ENCODE assay signal across 22 cellular contexts in the genomic region with DNA sequence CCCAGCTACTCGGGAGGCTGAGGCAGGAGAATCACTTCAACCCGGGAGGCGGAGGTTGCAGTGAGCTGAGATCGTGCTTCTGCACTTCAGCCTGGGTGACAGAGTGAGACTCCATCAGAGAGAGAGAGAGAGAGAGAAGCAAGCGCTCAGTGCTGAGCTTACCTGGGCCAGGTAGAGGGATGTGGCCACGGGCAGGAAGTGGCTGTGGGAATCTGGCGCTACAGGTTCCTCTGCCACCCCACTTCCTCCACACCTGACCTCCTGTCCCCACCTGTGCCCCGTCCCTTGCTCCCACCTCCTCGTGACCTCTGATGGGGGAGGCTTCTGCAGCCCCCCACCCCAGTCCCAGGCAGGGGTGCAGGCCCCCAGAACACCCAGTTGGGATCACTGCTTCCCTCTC. TPM values are rescaled to one million over a fixed set of nuclear protein-coding genes. Genes with fewer than 3 reads are reported as not detected.
DNase-seq lines count a peak whose midpoint lies in the region; ATAC-seq and TF ChIP-seq lines count a peak whose summit lies in the region.
"Had no signal": no experiment of that assay in that cellular context is flagged by ENCODE, and none has a peak within 500 bp of the region (broad histone marks: within the 10 kb centered on the region; RNA-seq: fewer than 3 reads in every experiment).

No MANE protein-coding gene starts in this region.

- no peaks in the 10 kb centered on the region for H3K9me3 ChIP-seq in CD8-positive, alpha-beta T cell (ENCODE audit: low read length)
- no peaks in the 10 kb centered on the region for H3K9me3 ChIP-seq in HEK293 (ENCODE audit: control insufficient read depth, insufficient read depth, low read depth, low read length)

- H3K27ac ChIP-seq in CD8-positive, alpha-beta T cell (ENCODE audit: low read depth, low read length), result no peak overlapping the region
- H3K27ac ChIP-seq in HEK293 (ENCODE audit: extremely low read depth, low read depth, low read length), result no peak overlapping the region

- no peaks in the 10 kb centered on the region for H3K36me3 Mint-ChIP-seq in CD8-positive, alpha-beta T cell
- peaks cover 2% of the 10 kb centered on the region for H3K36me3 Mint-ChIP-seq in effector memory CD8-positive, alpha-beta T cell (ENCODE audit: insufficient read depth)
- no peaks in the 10 kb centered on the region for H3K36me3 Mint-ChIP-seq in nephron progenitor cell (ENCODE audit: low read depth)

- H3K4me1 Mint-ChIP-seq in CD8-positive, alpha-beta T cell (ENCODE audit: low read depth), result peaks cover 26% of the 10 kb centered on the region
- peaks cover 10 to 22% of the 10 kb centered on the region in 2 donors for H3K4me1 Mint-ChIP-seq in effector memory CD8-positive, alpha-beta T cell (ENCODE audit: low read depth in 2 of 2)
- peaks cover 64% of the 10 kb centered on the region for H3K4me1 Mint-ChIP-seq in nephron progenitor cell

- no peaks in the 10 kb centered on the region for H3K36me3 ChIP-seq in CD8-positive, alpha-beta T cell (ENCODE audit: insufficient read depth, low read length)
- no peaks in the 10 kb centered on the region for H3K36me3 ChIP-seq in HEK293 (ENCODE audit: control insufficient read depth in 2 of 2, insufficient read depth in 1 of 2, low read length in 2 of 2)

- peaks cover 7% of the 10 kb centered on the region for H3K27me3 ChIP-seq in CD8-positive, alpha-beta T cell (ENCODE audit: insufficient read depth, low read length)

- CTCF ChIA-PET in CD8-positive, alpha-beta T cell (lab: Charles Lee), result interaction anchor here (1.2 kb wide), 1 partner anchor 132 kb away, joined by 3 read pairs; no protein-coding TSS in a partner anchor
- CTCF ChIA-PET in HEK293 (lab: Yijun Ruan, JAX), result interaction anchor here (0.6 to 1.5 kb wide), 6 partner anchors 9 to 140 kb away, joined by 3 to 6 read pairs (median 5); no protein-coding TSS in a partner anchor

- intact Hi-C loops in CD8-positive, alpha-beta T cell (cut with DNase I, micrococcal nuclease), result no loop called here

- no peak for TF ChIP-seq CTCF in CD8-positive, alpha-beta T cell (IDR thresholded peaks at IDR 0.05)
- no peak for TF ChIP-seq CTCF in HEK293 (tag by site-specific recombination; IDR thresholded peaks at IDR 0.05)
- TF ChIP-seq CTCF in nephron progenitor cell (IDR thresholded peaks at IDR 0.05), result no peak

- no peak overlapping the region for H3K27ac Mint-ChIP-seq in CD8-positive, alpha-beta T cell
- H3K27ac Mint-ChIP-seq in effector memory CD8-positive, alpha-beta T cell, result no peak overlapping the region
- no peak overlapping the region for H3K27ac Mint-ChIP-seq in nephron progenitor cell
- H3K27ac Mint-ChIP-seq: activated B cell treated with CpG ODN at 0.5 μM for 24 hours; activated CD8-positive, alpha-beta T cell treated with anti-CD3 and anti-CD28 coated beads, Interleukin-2, amount 10 ng/mL, durations not matched to agents 7 days and 5 days; activated naive CD8-positive, alpha-beta T cell treated with anti-CD3 and anti-CD28 coated beads, Interleukin-2, amount 50 U/mL, for 24 hours; activated T-cell treated with anti-CD3 and anti-CD28 coated beads, Interleukin-2, amount 50 U/mL, for 72 hours had no signal

- peaks cover 54% of the 10 kb centered on the region for H3K27me3 Mint-ChIP-seq in CD8-positive, alpha-beta T cell (ENCODE audit: low read depth)
- peaks cover 43 to 97% of the 10 kb centered on the region in 2 donors for H3K27me3 Mint-ChIP-seq in effector memory CD8-positive, alpha-beta T cell
- peaks cover 64% of the 10 kb centered on the region for H3K27me3 Mint-ChIP-seq in nephron progenitor cell (ENCODE audit: low read depth, poor library complexity)

- POLR2A ChIA-PET in CD8-positive, alpha-beta T cell (lab: Charles Lee), result no interaction called here
- POLR2A ChIA-PET in HEK293 (lab: Yijun Ruan, JAX), result interaction anchor here (0.9 kb wide), 1 partner anchor 146 kb away, joined by 4 read pairs; a partner anchor contains a TSS

- no peak overlapping the region for H3K4me3 ChIP-seq in CD8-positive, alpha-beta T cell (ENCODE audit: low read depth, low read length)
- H3K4me3 ChIP-seq in HEK293 (ENCODE audit: low read depth, low read length), result no peak overlapping the region

- peak overlapping the region; percentile 22 for H3K4me3 Mint-ChIP-seq in CD8-positive, alpha-beta T cell
- peak overlapping the region; percentile 65 for H3K4me3 Mint-ChIP-seq in effector memory CD8-positive, alpha-beta T cell
- H3K4me3 Mint-ChIP-seq in nephron progenitor cell, result peak overlapping the region; percentile 54
- H3K4me3 Mint-ChIP-seq: activated B cell treated with CpG ODN at 0.5 μM for 24 hours; activated CD8-positive, alpha-beta T cell treated with anti-CD3 and anti-CD28 coated beads, Interleukin-2, amount 10 ng/mL, durations not matched to agents 7 days and 5 days; activated naive CD8-positive, alpha-beta T cell treated with anti-CD3 and anti-CD28 coated beads, Interleukin-2, amount 50 U/mL, for 24 hours had no signal

- H3K4me1 ChIP-seq in CD8-positive, alpha-beta T cell (ENCODE audit: insufficient read depth, low read length), result peaks cover 20% of the 10 kb centered on the region
- 0 out of 2 replicates have a peak, but pooled peaks cover 3% of the 10 kb centered on the region for H3K4me1 ChIP-seq in HEK293 (ENCODE audit: control insufficient read depth, insufficient read depth, low read length)

- no peak for DNase-seq in CD8-positive, alpha-beta T cell
- DNase-seq in effector memory CD8-positive, alpha-beta T cell, result no peak
- no peak for DNase-seq in nephron progenitor cell
- DNase-seq in left lobe of liver (ENCODE audit: low spot score), result no peak
- DNase-seq in NCI-H2107 treated with DMSO at 0.1 percent for 48 hours (lab: John Stamatoyannopoulos, UW; ENCODE audit: unreplicated experiment), result no peak
- DNase-seq in activated naive CD4-positive, alpha-beta T cell treated with Interleukin-2 at 50 U/mL for 16 hours, result no peak
- DNase-seq: activated B cell treated with CpG ODN at 0.5 μM for 24 hours; activated CD8-positive, alpha-beta T cell treated with anti-CD3 and anti-CD28 coated beads, Interleukin-2, amount 10 ng/mL, durations not matched to agents 7 days and 5 days; activated naive CD8-positive, alpha-beta T cell treated with anti-CD3 and anti-CD28 coated beads, Interleukin-2, amount 50 U/mL, for 24 hours; activated T-cell treated with anti-CD3 and anti-CD28 coated beads, Interleukin-2, amount 50 U/mL, for 72 hours; COR-L47; IMR-90; NCI-H1694 treated with DMSO at 0.1 percent for 48 hours; NCI-H510A treated with DMSO at 0.1 percent for 48 hours; Right ventricle myocardium superior; T-helper 1 cell had no signal

- ATAC-seq in CD8-positive, alpha-beta T cell, result peak; percentile 55
- ATAC-seq in effector memory CD8-positive, alpha-beta T cell (replicated peaks), result peak; percentile 67
- ATAC-seq in left lobe of liver (no peak), HG03378 (IDR thresholded peaks at IDR 0.05; ENCODE audit: unreplicated experiment) (no peak)
- ATAC-seq: activated CD8-positive, alpha-beta T cell treated with anti-CD3 and anti-CD28 coated beads, Interleukin-2, amount 10 ng/mL, durations not matched to agents 7 days and 5 days; activated naive CD8-positive, alpha-beta T cell treated with anti-CD3 and anti-CD28 coated beads, Interleukin-2, amount 50 U/mL, for 24 hours; activated T-cell treated with anti-CD3 and anti-CD28 coated beads, Interleukin-2, amount 50 U/mL, for 72 hours had no signal

- H3K9me3 Mint-ChIP-seq in CD8-positive, alpha-beta T cell, result no peaks in the 10 kb centered on the region
- no peaks in the 10 kb centered on the region for H3K9me3 Mint-ChIP-seq in effector memory CD8-positive, alpha-beta T cell
- no peaks in the 10 kb centered on the region for H3K9me3 Mint-ChIP-seq in nephron progenitor cell
- H3K9me3 Mint-ChIP-seq: activated B cell treated with CpG ODN at 0.5 μM for 24 hours; activated naive CD8-positive, alpha-beta T cell treated with anti-CD3 and anti-CD28 coated beads, Interleukin-2, amount 50 U/mL, for 24 hours; activated T-cell treated with anti-CD3 and anti-CD28 coated beads, Interleukin-2, amount 50 U/mL, for 72 hours had no signal

TF ChIP-seq in HEK293, 187 proteins besides CTCF, POLR2A, EP300 and RAD21 (continues in another document):
- TF ChIP-seq ZNF37A (tag by site-specific recombination; IDR thresholded peaks at IDR 0.05), result no peak
- TF ChIP-seq, protein P1, sequence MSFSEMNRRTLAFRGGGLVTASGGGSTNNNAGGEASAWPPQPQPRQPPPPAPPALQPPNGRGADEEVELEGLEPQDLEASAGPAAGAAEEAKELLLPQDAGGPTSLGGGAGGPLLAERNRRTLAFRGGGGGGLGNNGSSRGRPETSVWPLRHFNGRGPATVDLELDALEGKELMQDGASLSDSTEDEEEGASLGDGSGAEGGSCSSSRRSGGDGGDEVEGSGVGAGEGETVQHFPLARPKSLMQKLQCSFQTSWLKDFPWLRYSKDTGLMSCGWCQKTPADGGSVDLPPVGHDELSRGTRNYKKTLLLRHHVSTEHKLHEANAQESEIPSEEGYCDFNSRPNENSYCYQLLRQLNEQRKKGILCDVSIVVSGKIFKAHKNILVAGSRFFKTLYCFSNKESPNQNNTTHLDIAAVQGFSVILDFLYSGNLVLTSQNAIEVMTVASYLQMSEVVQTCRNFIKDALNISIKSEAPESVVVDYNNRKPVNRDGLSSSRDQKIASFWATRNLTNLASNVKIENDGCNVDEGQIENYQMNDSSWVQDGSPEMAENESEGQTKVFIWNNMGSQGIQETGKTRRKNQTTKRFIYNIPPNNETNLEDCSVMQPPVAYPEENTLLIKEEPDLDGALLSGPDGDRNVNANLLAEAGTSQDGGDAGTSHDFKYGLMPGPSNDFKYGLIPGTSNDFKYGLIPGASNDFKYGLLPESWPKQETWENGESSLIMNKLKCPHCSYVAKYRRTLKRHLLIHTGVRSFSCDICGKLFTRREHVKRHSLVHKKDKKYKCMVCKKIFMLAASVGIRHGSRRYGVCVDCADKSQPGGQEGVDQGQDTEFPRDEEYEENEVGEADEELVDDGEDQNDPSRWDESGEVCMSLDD (tag by site-specific recombination; IDR thresholded peaks at IDR 0.05), result peak; percentile 64; the same call in 1 of the 2 replicates
- peak; percentile 51; the same call in 1 of the 2 replicates for TF ChIP-seq ZEB2 (tag by site-specific recombination; IDR thresholded peaks at IDR 0.05)

RNA-seq across cellular contexts. Expression of a gene that starts 1.0 kb away (rescaled TPM):
- total RNA-seq in CD8-positive, alpha-beta T cell, result not detected
- 0.08 TPM for total RNA-seq in left lobe of liver
- total RNA-seq: activated B cell treated with CpG ODN at 0.5 μM for 24 hours; activated CD8-positive, alpha-beta T cell treated with anti-CD3 and anti-CD28 coated beads, Interleukin-2, amount 10 ng/mL, durations not matched to agents 7 days and 5 days; activated T-cell treated with anti-CD3 and anti-CD28 coated beads, Interleukin-2, amount 50 U/mL, for 72 hours; fibroblast of lung; IMR-90; lung microvascular endothelial cell; Right ventricle myocardium superior had no signal

RNA-seq across cellular contexts. Expression of a gene that starts 8.3 kb away (rescaled TPM):
- total RNA-seq in CD8-positive, alpha-beta T cell, result not detected
- 1.6 TPM for total RNA-seq in left lobe of liver
- total RNA-seq: activated B cell treated with CpG ODN at 0.5 μM for 24 hours; activated CD8-positive, alpha-beta T cell treated with anti-CD3 and anti-CD28 coated beads, Interleukin-2, amount 10 ng/mL, durations not matched to agents 7 days and 5 days; activated T-cell treated with anti-CD3 and anti-CD28 coated beads, Interleukin-2, amount 50 U/mL, for 72 hours; bronchial epithelial cell; fibroblast of lung; IMR-90; lung microvascular endothelial cell; Right ventricle myocardium superior; urinary bladder had no signal

RNA-seq across cellular contexts. Expression of a gene that starts 49.1 kb away (rescaled TPM):
- not detected for total RNA-seq in CD8-positive, alpha-beta T cell
- total RNA-seq in left lobe of liver, result not detected
- total RNA-seq: activated B cell treated with CpG ODN at 0.5 μM for 24 hours; activated CD8-positive, alpha-beta T cell treated with anti-CD3 and anti-CD28 coated beads, Interleukin-2, amount 10 ng/mL, durations not matched to agents 7 days and 5 days; bronchial epithelial cell; fibroblast of lung; IMR-90; lung microvascular endothelial cell; Right ventricle myocardium superior; urinary bladder had no signal

RNA-seq across cellular contexts. Expression of a gene that starts 52.9 kb away (rescaled TPM):
- not detected for total RNA-seq in CD8-positive, alpha-beta T cell
- total RNA-seq in left lobe of liver, result not detected
- total RNA-seq: activated B cell treated with CpG ODN at 0.5 μM for 24 hours; activated CD8-positive, alpha-beta T cell treated with anti-CD3 and anti-CD28 coated beads, Interleukin-2, amount 10 ng/mL, durations not matched to agents 7 days and 5 days; activated T-cell treated with anti-CD3 and anti-CD28 coated beads, Interleukin-2, amount 50 U/mL, for 72 hours; bronchial epithelial cell; fibroblast of lung; IMR-90; lung microvascular endothelial cell; Right ventricle myocardium superior; urinary bladder had no signal

Comparison
In these comparisons a context has a peak if more than half of its experiments do, and no peak if none do; other contexts are left out.
1. ATAC-seq: peak in CD8-positive, alpha-beta T cell (single experiment) and effector memory CD8-positive, alpha-beta T cell (single experiment); none in left lobe of liver (single experiment) and HG03378 (single experiment).
2. Peak in every context shown above with its lines, with median percentiles within 50 percentile points of each other: H3K4me3 Mint-ChIP-seq.